16 cellular contexts compared by ENCODE assay signal in the genomic region with DNA sequence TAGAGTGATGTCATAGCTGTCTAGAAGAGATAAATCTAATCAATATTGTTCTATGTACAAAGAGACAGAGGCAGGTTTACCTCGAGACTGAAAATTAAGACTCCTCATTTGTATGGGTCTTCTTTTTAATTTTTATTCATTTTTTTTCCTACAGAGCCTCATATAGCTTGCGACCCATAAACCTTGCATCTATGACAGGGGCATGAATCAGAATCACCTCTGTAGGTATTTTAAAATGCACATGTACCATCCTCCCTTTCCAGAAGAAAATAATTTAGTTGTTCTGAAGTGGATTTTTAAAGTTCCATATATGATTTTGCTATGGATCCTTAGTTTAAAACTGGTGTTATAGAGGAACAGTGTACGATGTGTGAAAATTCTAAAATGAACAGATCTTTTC.
"Had no signal": no experiment of that assay in that cellular context is flagged by ENCODE, and none has a peak within 500 bp of the region (broad histone marks: within the 10 kb centered on the region; RNA-seq: fewer than 3 reads in every experiment).

No MANE protein-coding gene starts in this region.

- H3K9me3 ChIP-seq: colonic mucosa, gastrocnemius medialis, left lung, lower lobe of right lung, mucosa of descending colon had no signal

- H3K27ac ChIP-seq: colonic mucosa, esophagus muscularis mucosa, gastrocnemius medialis, heart right ventricle, left lung, lower lobe of right lung had no signal

- H3K4me3 ChIP-seq: colonic mucosa, esophagus muscularis mucosa, gastrocnemius medialis, heart right ventricle, left lung, lower lobe of right lung, mucosa of descending colon had no signal

- H3K4me1 ChIP-seq: colonic mucosa, esophagus muscularis mucosa, gastrocnemius medialis, heart right ventricle, left lung, lower lobe of right lung had no signal

- ATAC-seq: effector memory CD8-positive, alpha-beta T cell; gastrocnemius medialis; heart right ventricle; left cardiac atrium; left ventricle myocardium superior; lower lobe of right lung had no signal

- DNase-seq: cortex of kidney; effector CD8-positive, alpha-beta T cell; effector memory CD8-positive, alpha-beta T cell; foreskin melanocyte; gastrocnemius medialis; glutamatergic neuron; heart right ventricle; hippocampal formation; left cardiac atrium; left lung; left ventricle myocardium superior; lower lobe of right lung; naive B cell had no signal

- H3K27me3 ChIP-seq: colonic mucosa, esophagus muscularis mucosa, gastrocnemius medialis, heart right ventricle, left lung had no signal

- H3K36me3 ChIP-seq: colonic mucosa, esophagus muscularis mucosa, gastrocnemius medialis, heart right ventricle, left lung, lower lobe of right lung had no signal
